ENCODE assay signal across 20 cellular contexts in the genomic region with DNA sequence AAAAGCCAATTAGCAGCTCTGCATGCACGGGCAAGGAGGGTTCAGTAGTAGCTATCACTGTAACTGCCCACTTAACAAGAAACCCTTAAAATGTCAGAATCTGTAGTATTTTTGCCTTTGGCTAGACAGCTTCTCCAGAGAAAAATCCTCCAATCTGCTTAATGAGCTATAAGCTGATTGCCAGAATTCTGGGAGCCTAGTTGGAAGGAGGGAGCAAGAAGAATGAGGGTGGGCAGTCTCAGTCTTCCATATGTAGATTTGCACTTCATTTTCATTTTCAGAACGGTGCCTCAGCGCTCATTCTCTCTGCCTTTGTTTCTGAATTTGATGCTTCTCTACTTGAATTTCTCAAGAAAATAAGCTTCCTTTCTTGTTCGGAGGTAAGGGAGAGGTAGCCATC. TPM values are rescaled to one million over a fixed set of nuclear protein-coding genes. Genes with fewer than 3 reads are reported as not detected.
A peak's percentile ranks its signal among the peaks of the same experiment; 100 is the strongest.
DNase-seq lines count a peak whose midpoint lies in the region; ATAC-seq, FAIRE-seq and TF ChIP-seq lines count a peak whose summit lies in the region.
"Had no signal": no experiment of that assay in that cellular context is flagged by ENCODE, and none has a peak within 500 bp of the region (broad histone marks: within the 10 kb centered on the region; RNA-seq: fewer than 3 reads in every experiment).

No MANE protein-coding gene starts in this region.

- H3K27me3 ChIP-seq in HepG2 (ENCODE audit: control insufficient read depth in 1 of 2, insufficient read depth in 2 of 2, low read length in 2 of 2): no peaks in the 10 kb centered on the region
- no peaks in the 10 kb centered on the region for H3K27me3 ChIP-seq in right lobe of liver
- H3K27me3 ChIP-seq in smooth muscle cell (ENCODE audit: low read depth): no peaks in the 10 kb centered on the region
- H3K27me3 ChIP-seq in GM23248 (replicated peaks; ENCODE audit: insufficient read depth): no peaks in the 10 kb centered on the region
- no peaks in the 10 kb centered on the region for H3K27me3 ChIP-seq in gastroesophageal sphincter

- H3K4me3 ChIP-seq in HepG2 (replicated peaks in 1 of 3; ENCODE audit: insufficient read depth in 1 of 3, low read depth in 2 of 3, low read length in 3 of 3): no peak overlapping the region
- H3K4me3 ChIP-seq in right lobe of liver: no peak overlapping the region
- no peak overlapping the region for H3K4me3 ChIP-seq in smooth muscle cell
- H3K4me3 ChIP-seq in GM23248: no peak overlapping the region
- no peak overlapping the region for H3K4me3 ChIP-seq in gastroesophageal sphincter

- TF ChIP-seq EP300 in HepG2 (IDR thresholded peaks at IDR 0.05; ENCODE audit: low read depth in 2 of 2, low read length in 2 of 2) (no peak), HepG2 (CRISPR knock-in tag; IDR thresholded peaks at IDR 0.05; ENCODE audit: borderline replicate concordance) (no peak), gastroesophageal sphincter (IDR thresholded peaks at IDR 0.05) (no peak)

- POLR2A ChIA-PET in HepG2 (lab: Yijun Ruan, JAX): no interaction called here

- H3K9me2 ChIP-seq in GM23248 (ENCODE audit: insufficient read depth): no peaks in the 10 kb centered on the region
- H3K9me2 ChIP-seq: SK-N-SH had no signal

- H3K36me3 Mint-ChIP-seq in brain: peaks cover 3% of the 10 kb centered on the region
- peaks cover 7% of the 10 kb centered on the region for H3K36me3 Mint-ChIP-seq in activated CD8-positive, alpha-beta memory T cell treated with anti-CD3 and anti-CD28 coated beads, Interleukin-2, amount 10 ng/mL, durations not matched to agents 7 days and 5 days
- H3K36me3 Mint-ChIP-seq: CD4-positive, CD25-positive, alpha-beta regulatory T cell had no signal

- BruUV-seq in HepG2 (replicated peaks; lab: Mats Ljungman, UMichigan): TSS peak; percentile 2

- DNase-seq in HepG2 (ENCODE audit: low spot score) (no peak), right lobe of liver (no peak), NCI-H82 (lab: John Stamatoyannopoulos, UW) (peak; percentile 90), smooth muscle cell (lab: John Stamatoyannopoulos, UW; ENCODE audit: unreplicated experiment) (no peak), GM23248 (no peak)
- no peak for DNase-seq in activated CD8-positive, alpha-beta memory T cell treated with anti-CD3 and anti-CD28 coated beads, Interleukin-2, amount 10 ng/mL, durations not matched to agents 7 days and 5 days
- DNase-seq: CD4-positive, CD25-positive, alpha-beta regulatory T cell; DMS153; MM.1S; NCI-H1048; NCI-H1436 treated with DMSO at 0.1 percent for 48 hours; NCI-H1930; NCI-H69; SIG-M5; SK-N-SH had no signal

- H3K4me2 ChIP-seq in HepG2 (ENCODE audit: low read depth, low read length) (no peak overlapping the region), smooth muscle cell (peak overlapping the region; percentile 32), GM23248 (ENCODE audit: unreplicated experiment) (no peak overlapping the region)
- H3K4me2 ChIP-seq: SK-N-SH had no signal

- TF ChIP-seq CTCF in HepG2 (CRISPR knock-in tag; IDR thresholded peaks at IDR 0.05) (no peak), right lobe of liver (IDR thresholded peaks at IDR 0.05) (no peak), brain (conservative IDR thresholded peaks at IDR 0.05) (no peak), smooth muscle cell (IDR thresholded peaks at IDR 0.05; ENCODE audit: borderline replicate concordance, insufficient read depth, poor library complexity, severe bottlenecking) (no peak), gastroesophageal sphincter (IDR thresholded peaks at IDR 0.05) (no peak)

- peaks cover 11% of the 10 kb centered on the region for H3K4me1 Mint-ChIP-seq in brain
- peaks cover 8% of the 10 kb centered on the region for H3K4me1 Mint-ChIP-seq in activated CD8-positive, alpha-beta memory T cell treated with anti-CD3 and anti-CD28 coated beads, Interleukin-2, amount 10 ng/mL, durations not matched to agents 7 days and 5 days

- in situ Hi-C loops in HepG2 (cut with HindIII; ENCODE audit: extremely low pct_ligation_motif_present, low pct_unique_long_range_greater_than_20kb): no loop called here
- in situ Hi-C loops in GM23248 (cut with MboI): no loop called here

- H3F3A ChIP-seq in smooth muscle cell (ENCODE audit: low read depth) (peaks cover 24% of the 10 kb centered on the region), GM23248 (ENCODE audit: insufficient read depth) (peaks cover 18% of the 10 kb centered on the region; the same call in 1 of the 2 replicates)

- no peak for ATAC-seq in HepG2
- ATAC-seq in right lobe of liver: no peak
- no peak for ATAC-seq in activated CD8-positive, alpha-beta memory T cell treated with anti-CD3 and anti-CD28 coated beads, Interleukin-2, amount 10 ng/mL, durations not matched to agents 7 days and 5 days
- ATAC-seq in gastroesophageal sphincter: no peak
- ATAC-seq: Panc1 had no signal

- H3K27ac ChIP-seq in HepG2 (ENCODE audit: extremely low read length, insufficient read depth, low read length) (no peak overlapping the region), right lobe of liver (no peak overlapping the region), smooth muscle cell (ENCODE audit: low read depth) (peak overlapping the region; percentile 51), GM23248 (no peak overlapping the region), gastroesophageal sphincter (no peak overlapping the region)

- CTCF ChIA-PET in HepG2 (lab: Yijun Ruan, JAX; ENCODE audit: low intra/inter-chr PET ratio, low total read pairs): no interaction called here
- CTCF ChIA-PET in activated CD8-positive, alpha-beta memory T cell treated with anti-CD3 and anti-CD28 coated beads, Interleukin-2, amount 10 ng/mL, durations not matched to agents 7 days and 5 days (lab: Charles Lee): interaction anchor here (1.0 to 3.0 kb wide), 3 partner anchors 12 to 166 kb away, joined by 3 to 16 read pairs (median 3); no protein-coding TSS in a partner anchor

- no peak for FAIRE-seq in HepG2 (lab: Jason Lieb, UNC)
- FAIRE-seq: GM18507, HTR-8/SVneo had no signal

- intact Hi-C loops in HepG2 (cut with micrococcal nuclease; ENCODE audit: unreplicated experiment): no loop called here
- intact Hi-C loops in right lobe of liver (cut with DNase I): no loop called here

- H2AFZ ChIP-seq in HepG2 (ENCODE audit: low read length) (no peak overlapping the region), smooth muscle cell (ENCODE audit: low read depth) (no peak overlapping the region), GM23248 (no peak overlapping the region)

- no peak overlapping the region for H3K9ac ChIP-seq in HepG2 (ENCODE audit: insufficient read depth, low read depth, low read length)
- H3K9ac ChIP-seq in smooth muscle cell (ENCODE audit: low read depth): no peak overlapping the region
- H3K9ac ChIP-seq in GM23248: no peak overlapping the region
- H3K9ac ChIP-seq: SK-N-SH had no signal

- H3K36me3 ChIP-seq in HepG2 (replicated peaks in 1 of 2; ENCODE audit: control insufficient read depth in 1 of 2, insufficient read depth in 2 of 2, low read length in 2 of 2) (peaks cover 0 to 2% of the 10 kb centered on the region in 2 experiments; a peak in 1 of 5 replicates), right lobe of liver (no peaks in the 10 kb centered on the region), smooth muscle cell (ENCODE audit: low read depth) (no peaks in the 10 kb centered on the region), GM23248 (ENCODE audit: low read depth) (peaks cover 5% of the 10 kb centered on the region; the same call in 1 of the 2 replicates), gastroesophageal sphincter (no peaks in the 10 kb centered on the region)

- H3K9me3 Mint-ChIP-seq in brain: no peaks in the 10 kb centered on the region
- H3K9me3 Mint-ChIP-seq in activated CD8-positive, alpha-beta memory T cell treated with anti-CD3 and anti-CD28 coated beads, Interleukin-2, amount 10 ng/mL, durations not matched to agents 7 days and 5 days (ENCODE audit: low read depth): no peaks in the 10 kb centered on the region
- H3K9me3 Mint-ChIP-seq: CD4-positive, CD25-positive, alpha-beta regulatory T cell had no signal

- peak overlapping the region in 4 of 5 experiments; percentile 29 to 90 (median 64) for H3K27ac Mint-ChIP-seq in brain
- H3K27ac Mint-ChIP-seq in activated CD8-positive, alpha-beta memory T cell treated with anti-CD3 and anti-CD28 coated beads, Interleukin-2, amount 10 ng/mL, durations not matched to agents 7 days and 5 days: no peak overlapping the region
- H3K27ac Mint-ChIP-seq: CD4-positive, CD25-positive, alpha-beta regulatory T cell had no signal

- H3K9me3 ChIP-seq in HepG2 (ENCODE audit: low read length): no peaks in the 10 kb centered on the region
- H3K9me3 ChIP-seq in right lobe of liver: no peaks in the 10 kb centered on the region
- H3K9me3 ChIP-seq in smooth muscle cell (replicated peaks; ENCODE audit: low read depth): no peaks in the 10 kb centered on the region
- no peaks in the 10 kb centered on the region for H3K9me3 ChIP-seq in GM23248 (ENCODE audit: low read depth)
- H3K9me3 ChIP-seq in gastroesophageal sphincter: no peaks in the 10 kb centered on the region
- H3K9me3 ChIP-seq: SK-N-SH had no signal

- no peak for TF ChIP-seq RAD21 in HepG2 (CRISPR knock-in tag; IDR thresholded peaks at IDR 0.05)

- H4K20me1 ChIP-seq in HepG2 (ENCODE audit: insufficient read depth, low read length): no peaks in the 10 kb centered on the region
- H4K20me1 ChIP-seq in smooth muscle cell (ENCODE audit: low read depth): no peaks in the 10 kb centered on the region
- H4K20me1 ChIP-seq in GM23248 (ENCODE audit: insufficient read depth): no peaks in the 10 kb centered on the region

- TF ChIP-seq POLR2A in HepG2 (IDR thresholded peaks at IDR 0.05; ENCODE audit: insufficient read depth in 1 of 2, low read depth in 2 of 2, low read length in 2 of 2) (no peak), right lobe of liver (IDR thresholded peaks at IDR 0.05) (no peak), gastroesophageal sphincter (IDR thresholded peaks at IDR 0.05) (no peak)

- peak overlapping the region in 2 of 5 experiments; percentile 64 to 80 for H3K4me3 Mint-ChIP-seq in brain
- H3K4me3 Mint-ChIP-seq in activated CD8-positive, alpha-beta memory T cell treated with anti-CD3 and anti-CD28 coated beads, Interleukin-2, amount 10 ng/mL, durations not matched to agents 7 days and 5 days: no peak overlapping the region
- H3K4me3 Mint-ChIP-seq: CD4-positive, CD25-positive, alpha-beta regulatory T cell had no signal

- H3K27me3 Mint-ChIP-seq in brain: no peaks in the 10 kb centered on the region
- no peaks in the 10 kb centered on the region for H3K27me3 Mint-ChIP-seq in activated CD8-positive, alpha-beta memory T cell treated with anti-CD3 and anti-CD28 coated beads, Interleukin-2, amount 10 ng/mL, durations not matched to agents 7 days and 5 days
- H3K27me3 Mint-ChIP-seq: CD4-positive, CD25-positive, alpha-beta regulatory T cell had no signal

- H3K4me1 ChIP-seq in HepG2 (ENCODE audit: insufficient read depth, low read length): peaks cover 15% of the 10 kb centered on the region
- H3K4me1 ChIP-seq in right lobe of liver: no peaks in the 10 kb centered on the region
- no peaks in the 10 kb centered on the region for H3K4me1 ChIP-seq in smooth muscle cell (ENCODE audit: low read depth)
- H3K4me1 ChIP-seq in GM23248 (ENCODE audit: insufficient read depth): no peaks in the 10 kb centered on the region
- no peaks in the 10 kb centered on the region for H3K4me1 ChIP-seq in gastroesophageal sphincter

- no peaks in the 10 kb centered on the region for H3K79me2 ChIP-seq in HepG2 (ENCODE audit: insufficient read depth, low read length)
- H3K79me2 ChIP-seq in smooth muscle cell (ENCODE audit: low read depth): no peaks in the 10 kb centered on the region
- H3K79me2 ChIP-seq in GM23248 (ENCODE audit: insufficient read depth): no peaks in the 10 kb centered on the region

- 98% methylated on average over 4 of the region's 4 CpGs for WGBS in HepG2 (ENCODE audit: low lambda C conversion rate)
- WGBS in right lobe of liver (ENCODE audit: insufficient coverage, low coverage, low lambda C conversion rate, missing lambda C conversion rate): 63% methylated on average over 4 of the region's 4 CpGs
- WGBS in smooth muscle cell (ENCODE audit: low lambda C conversion rate): 66% methylated on average over 4 of the region's 4 CpGs
- WGBS in GM23248 (ENCODE audit: low coverage in 1 of 2, low lambda C conversion rate in 2 of 2, missing lambda C conversion rate in 2 of 2), 2 experiments: 59 to 67% methylated on average over 4 of the region's 4 CpGs
- WGBS in gastroesophageal sphincter (ENCODE audit: low coverage in 1 of 2), 2 donors: 44 to 78% methylated on average over 2 to 4 of the region's 4 CpGs

RNA-seq across cellular contexts. Expression of a gene that starts 53.7 kb away (rescaled TPM):
- total RNA-seq in HepG2 (2016; rRNA removed; fragmentation: Illumina TruSeq; extraction: Trizol): 91.9 and 103 TPM in 2 replicates
- total RNA-seq in HepG2 (2016; cell fraction: cytosol; rRNA removed; fragmentation: Illumina TruSeq; extraction: Trizol; ENCODE audit: low read depth): 52.7 and 54.6 TPM in 2 replicates
- 92.9 and 108 TPM in 2 replicates for total RNA-seq in HepG2 (2016; cell fraction: insoluble cytoplasmic fraction; rRNA removed; fragmentation: Illumina TruSeq; extraction: Trizol)
- 54.8 and 56.7 TPM in 2 replicates for total RNA-seq in HepG2 (2016; cell fraction: membrane; rRNA removed; fragmentation: Illumina TruSeq; extraction: Trizol)
- 147 and 151 TPM in 2 replicates for total RNA-seq in HepG2 (2016; cell fraction: nucleus; rRNA removed; fragmentation: Illumina TruSeq; extraction: Trizol)
- 34.3 and 49.4 TPM in 2 replicates for polyA plus RNA-seq in HepG2 (2011; rRNA removed)
- polyA plus RNA-seq in HepG2 (2011; cell fraction: cytosol; rRNA removed): 17.6 and 20.9 TPM in 2 replicates
- 29.2 and 34.2 TPM in 2 replicates for polyA plus RNA-seq in HepG2 (2011; cell fraction: nucleus; rRNA removed)
- 32.8 and 45.3 TPM in 2 replicates for polyA plus RNA-seq in HepG2 (2012)
- polyA plus RNA-seq in HepG2 (2016; cell fraction: cytosol; fragmentation: Illumina TruSeq; extraction: Trizol; ENCODE audit: low read depth): 13.0 and 17.4 TPM in 2 replicates
- 75.8 and 78.0 TPM in 2 replicates for polyA plus RNA-seq in HepG2 (2016; cell fraction: insoluble cytoplasmic fraction; fragmentation: Illumina TruSeq; extraction: Trizol; ENCODE audit: low read depth)
- polyA plus RNA-seq in HepG2 (2016; cell fraction: membrane; fragmentation: Illumina TruSeq; extraction: Trizol; ENCODE audit: low read depth): 27.6 and 27.9 TPM in 2 replicates
- 66.8 and 68.2 TPM in 2 replicates for polyA plus RNA-seq in HepG2 (2016; cell fraction: nucleus; fragmentation: Illumina TruSeq; extraction: Trizol; ENCODE audit: insufficient read depth, low read depth)
- polyA minus RNA-seq in HepG2 (2011; rRNA and poly(A)+ RNA removed; ENCODE audit: low replicate concordance): 14.7 and 21.6 TPM in 2 replicates
- 25.8 and 30.8 TPM in 2 replicates for polyA minus RNA-seq in HepG2 (2011; cell fraction: cytosol; rRNA and poly(A)+ RNA removed)
- 227 and 258 TPM in 2 replicates for polyA minus RNA-seq in HepG2 (2011; cell fraction: nucleus; rRNA and poly(A)+ RNA removed)
- 10 to 100 TPM in 5 of 6 experiments, 1 to 10 TPM in 1; 9.2 to 15.9 (median 13.9) TPM for total RNA-seq in right lobe of liver
- polyA plus RNA-seq in brain (ENCODE audit: insufficient read depth, low read depth, low replicate concordance): 33.3 TPM
- 37.4 and 57.1 TPM in 2 replicates for total RNA-seq in smooth muscle cell
- 40.2 and 42.8 TPM in 2 replicates for polyA plus RNA-seq in smooth muscle cell
- total RNA-seq in GM23248 (2014; rRNA removed; shearing (Covaris generic)): 34.9 and 42.6 TPM in 2 replicates
- 31.3 and 32.6 TPM in 2 replicates for polyA plus RNA-seq in GM23248 (2016; fragmentation: Nextera tagmentation; extraction: Ambion mirVana)
- total RNA-seq in activated CD8-positive, alpha-beta memory T cell treated with anti-CD3 and anti-CD28 coated beads, Interleukin-2, amount 10 ng/mL, durations not matched to agents 7 days and 5 days: 100 to 1,000 TPM in 1 of 2 experiments, 10 to 100 TPM in 1; 88.8 to 106 TPM
- total RNA-seq in gastroesophageal sphincter: 10 to 100 TPM; 47.3 to 79.1 (median 68.7) TPM
